In genomic region chr15:71494565-71494964, GRCh38 we compare ENCODE assay signal across 28 cellular contexts.
"Had no signal": no experiment of that assay in that cellular context is flagged by ENCODE, and none has a peak within 500 bp of the region (broad histone marks: within the 10 kb centered on the region; RNA-seq: fewer than 3 reads in every experiment).

No MANE protein-coding gene starts in this region.

- H3K9me3 ChIP-seq: esophagus squamous epithelium, mucosa of descending colon, prostate gland, suprapubic skin, transverse colon, upper lobe of right lung, uterus had no signal

- H3K4me3 Mint-ChIP-seq: effector memory CD8-positive, alpha-beta T cell; memory B cell; naive B cell; natural killer cell treated with Interleukin-12 subunit alpha and Interleukin-12 subunit beta and Interleukin-15 and Interleukin-18, amount 100 ng/mL, for 72 hours; stimulated activated naive CD8-positive, alpha-beta T cell treated with anti-CD3 and anti-CD28 coated beads, Interleukin-15, amount 100 ng/mL, for 72 hours had no signal

- H3K36me3 Mint-ChIP-seq: memory B cell; naive B cell; natural killer cell treated with Interleukin-12 subunit alpha and Interleukin-12 subunit beta and Interleukin-15 and Interleukin-18, amount 100 ng/mL, for 72 hours had no signal

- FAIRE-seq: endometrium, keratinocyte had no signal

- H3K4me2 ChIP-seq: smooth muscle cell had no signal

- H3K4me3 ChIP-seq: esophagus squamous epithelium, lung, mucosa of descending colon, prostate gland, smooth muscle cell, suprapubic skin, transverse colon, upper lobe of right lung, uterus had no signal

- H3K27ac Mint-ChIP-seq: effector memory CD8-positive, alpha-beta T cell; memory B cell; naive B cell; natural killer cell treated with Interleukin-12 subunit alpha and Interleukin-12 subunit beta and Interleukin-15 and Interleukin-18, amount 100 ng/mL, for 72 hours; stimulated activated naive CD8-positive, alpha-beta T cell treated with anti-CD3 and anti-CD28 coated beads, Interleukin-15, amount 100 ng/mL, for 72 hours had no signal

- H3K27me3 ChIP-seq: esophagus squamous epithelium, suprapubic skin, transverse colon, upper lobe of right lung, uterus had no signal

- H3K36me3 ChIP-seq: esophagus squamous epithelium, prostate gland, suprapubic skin, transverse colon, upper lobe of right lung, uterus had no signal

- H3K27ac ChIP-seq: esophagus squamous epithelium, prostate gland, suprapubic skin, transverse colon, upper lobe of right lung, uterus had no signal

- H3K4me1 ChIP-seq: prostate gland, suprapubic skin, transverse colon, uterus had no signal

- ATAC-seq: effector memory CD8-positive, alpha-beta T cell; mucosa of descending colon; natural killer cell treated with Interleukin-12 subunit alpha and Interleukin-12 subunit beta and Interleukin-15 and Interleukin-18, amount 100 ng/mL, for 72 hours; sciatic nerve; stimulated activated naive CD8-positive, alpha-beta T cell treated with anti-CD3 and anti-CD28 coated beads, Interleukin-15, amount 100 ng/mL, for 72 hours; upper lobe of right lung had no signal

- H3K4me1 Mint-ChIP-seq: memory B cell; naive B cell; stimulated activated naive CD8-positive, alpha-beta T cell treated with anti-CD3 and anti-CD28 coated beads, Interleukin-15, amount 100 ng/mL, for 72 hours had no signal

- H3K9me3 Mint-ChIP-seq: effector memory CD8-positive, alpha-beta T cell; natural killer cell treated with Interleukin-12 subunit alpha and Interleukin-12 subunit beta and Interleukin-15 and Interleukin-18, amount 100 ng/mL, for 72 hours had no signal

- DNase-seq: cerebellar nuclear complex; cortex of kidney; effector memory CD8-positive, alpha-beta T cell; erythroblast; esophagus squamous epithelium; foreskin melanocyte; glutamatergic neuron; mucosa of descending colon; naive B cell; nucleus accumbens; stimulated activated CD4-positive, alpha-beta T cell treated with anti-CD3 and anti-CD28 coated beads, Interleukin-12 subunit alpha, Interleukin-12 subunit beta, amount 100 ng/mL, for 4 hours; stimulated activated CD4-positive, alpha-beta T cell treated with anti-CD3 and anti-CD28 coated beads, Interleukin-1b, Interleukin-23, amount 100 ng/mL, for 48 hours; stimulated activated CD4-positive, alpha-beta T cell treated with anti-CD3 and anti-CD28 coated beads, Interleukin-4, amount 100 ng/mL, for 1 hour; stimulated activated CD8-positive, alpha-beta memory T cell treated with anti-CD3 and anti-CD28 coated beads, Interleukin-4, amount 100 ng/mL, for 48 hours; stimulated activated naive CD4-positive, alpha-beta T cell; stimulated activated naive CD8-positive, alpha-beta T cell treated with anti-CD3 and anti-CD28 coated beads, Interleukin-15, amount 100 ng/mL, for 72 hours; transverse colon; upper lobe of right lung; uterus had no signal
